Comparison of ENCODE assay signal across 8 cellular contexts in genomic region chr5:83472508-83473343, GRCh38. TPM values are rescaled to one million over a fixed set of nuclear protein-coding genes. Genes with fewer than 3 reads are reported as not detected.
A peak's percentile ranks its signal among the peaks of the same experiment; 100 is the strongest.
DNase-seq lines count a peak whose midpoint lies in the region; ATAC-seq and TF ChIP-seq lines count a peak whose summit lies in the region.

No MANE protein-coding gene starts in this region.

- peaks cover 90% of the 10 kb centered on the region for H3K27me3 Mint-ChIP-seq in central memory CD8-positive, alpha-beta T cell

- H3K9me3 Mint-ChIP-seq in central memory CD8-positive, alpha-beta T cell: no peaks in the 10 kb centered on the region

- H3K4me1 Mint-ChIP-seq in central memory CD8-positive, alpha-beta T cell: peaks cover 20% of the 10 kb centered on the region

- peak overlapping the region; percentile 68 for H3K4me3 Mint-ChIP-seq in central memory CD8-positive, alpha-beta T cell

- DNase-seq in ACHN: peak; percentile 3
- DNase-seq in central memory CD8-positive, alpha-beta T cell (ENCODE audit: low spot score in 2 of 2): no peak
- no peak for DNase-seq in left lobe of liver (ENCODE audit: low spot score)
- DNase-seq in stromal cell of bone marrow (ENCODE audit: low read depth): peak; percentile 23
- DNase-seq in effector CD4-positive, alpha-beta T cell: no peak

- peak; percentile 55 for ATAC-seq in GM18498 (IDR thresholded peaks at IDR 0.05; ENCODE audit: unreplicated experiment)
- ATAC-seq in HG02884 (IDR thresholded peaks at IDR 0.05; ENCODE audit: unreplicated experiment): peak; percentile 35
- ATAC-seq in central memory CD8-positive, alpha-beta T cell (replicated peaks; ENCODE audit: extremely low read depth, poor library complexity, severe bottlenecking): no peak
- peak; percentile 49 for ATAC-seq in left lobe of liver

- H3K36me3 Mint-ChIP-seq in central memory CD8-positive, alpha-beta T cell (ENCODE audit: insufficient read depth): no peaks in the 10 kb centered on the region

- H3K27ac Mint-ChIP-seq in central memory CD8-positive, alpha-beta T cell (ENCODE audit: low read depth): no peak overlapping the region

- in situ Hi-C loops in ACHN (cut with HindIII; ENCODE audit: low pct_ligation_motif_present, low pct_unique_long_range_greater_than_20kb, low sequenced_read_pairs): no loop called here

TF ChIP-seq in PFSK-1, 5 proteins besides CTCF, POLR2A, EP300 and RAD21:
- TF ChIP-seq POLR2AphosphoS5 (IDR thresholded peaks at IDR 0.05; ENCODE audit: low read depth, low read length) (peak; percentile 12; the same call in 1 of the 2 replicates), SIN3A (IDR thresholded peaks at IDR 0.05; ENCODE audit: borderline replicate concordance, insufficient read depth, low read length) (no peak), FOXP2 (optimal IDR thresholded peaks at IDR 0.05; ENCODE audit: borderline replicate concordance, extremely low read depth, extremely low read length, insufficient read depth) (no peak), TAF1 (IDR thresholded peaks at IDR 0.05; ENCODE audit: borderline replicate concordance, insufficient read depth, low read length) (no peak)

RNA-seq across cellular contexts. Expression of gene VCAN, which starts 1.2 kb away (rescaled TPM):
- 155 TPM for polyA plus RNA-seq in PFSK-1 (2012; ENCODE audit: insufficient read length, low read depth)
- 2.3 TPM for total RNA-seq in left lobe of liver

Comparison
In these comparisons a context has a peak if more than half of its experiments do, and no peak if none do; other contexts are left out.
1. DNase-seq: peak in ACHN (single experiment) and stromal cell of bone marrow (single experiment); none in central memory CD8-positive, alpha-beta T cell (0 of 2), left lobe of liver (single experiment) and effector CD4-positive, alpha-beta T cell (single experiment).